17 cellular contexts compared by ENCODE assay signal in the genomic region with DNA sequence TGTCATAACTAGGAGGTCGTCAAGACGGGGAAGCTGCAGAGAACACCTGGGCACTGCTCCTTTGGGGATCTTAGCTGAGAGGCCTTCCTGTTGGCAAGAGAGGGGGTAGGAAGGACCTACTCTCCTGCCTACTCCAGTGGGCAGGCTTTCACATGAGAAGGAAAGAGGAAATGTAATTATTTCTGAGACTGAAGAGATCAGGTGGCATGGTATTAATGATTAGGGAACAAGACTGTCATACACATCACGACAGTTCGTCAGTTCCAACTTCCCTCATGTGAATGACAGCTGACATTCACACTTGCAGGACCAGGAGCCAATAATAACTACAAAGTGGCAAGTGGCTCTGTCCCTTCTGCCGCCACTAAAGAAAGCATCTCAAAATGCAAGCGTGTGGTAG.
"Had no signal": no experiment of that assay in that cellular context is flagged by ENCODE, and none has a peak within 500 bp of the region (broad histone marks: within the 10 kb centered on the region; RNA-seq: fewer than 3 reads in every experiment).

No MANE protein-coding gene starts in this region.

- FAIRE-seq: astrocyte, colon, keratinocyte had no signal

- H3K9me3 ChIP-seq: mucosa of descending colon, psoas muscle, testis had no signal

- H3K4me3 ChIP-seq: esophagus muscularis mucosa, hepatocyte, mucosa of descending colon, testis had no signal

- H2AFZ ChIP-seq: hepatocyte had no signal

- H3K4me2 ChIP-seq: hepatocyte had no signal

- H3K27ac ChIP-seq: esophagus muscularis mucosa, hepatocyte, psoas muscle, testis had no signal

- H3K79me2 ChIP-seq: hepatocyte had no signal

- ATAC-seq: activated naive CD8-positive, alpha-beta T cell treated with anti-CD3 and anti-CD28 coated beads, Interleukin-2, amount 50 U/mL, for 24 hours; activated T-helper 17 cell treated with anti-CD3 and anti-CD28 coated beads, Interleukin-2, amount 50 U/mL, for 72 hours; stimulated activated naive CD8-positive, alpha-beta T cell treated with anti-CD3 and anti-CD28 coated beads, Interleukin-15, amount 100 ng/mL, for 72 hours had no signal

- H3K27me3 ChIP-seq: hepatocyte, testis had no signal

- H3K4me3 Mint-ChIP-seq: activated naive CD4-positive, alpha-beta T cell treated with anti-CD3 and anti-CD28 coated beads for 36 hours; activated naive CD8-positive, alpha-beta T cell treated with anti-CD3 and anti-CD28 coated beads, Interleukin-2, amount 50 U/mL, for 24 hours; activated T-helper 17 cell treated with anti-CD3 and anti-CD28 coated beads, Interleukin-2, amount 50 U/mL, for 72 hours; natural killer cell treated with Interleukin-12 subunit alpha and Interleukin-12 subunit beta and Interleukin-15 and Interleukin-18, amount 100 ng/mL, for 72 hours; stimulated activated naive CD8-positive, alpha-beta T cell treated with anti-CD3 and anti-CD28 coated beads, Interleukin-15, amount 100 ng/mL, for 72 hours had no signal

- H3K27ac Mint-ChIP-seq: activated naive CD4-positive, alpha-beta T cell treated with anti-CD3 and anti-CD28 coated beads for 36 hours; activated naive CD8-positive, alpha-beta T cell treated with anti-CD3 and anti-CD28 coated beads, Interleukin-2, amount 50 U/mL, for 24 hours; activated T-helper 17 cell treated with anti-CD3 and anti-CD28 coated beads, Interleukin-2, amount 50 U/mL, for 72 hours; natural killer cell treated with Interleukin-12 subunit alpha and Interleukin-12 subunit beta and Interleukin-15 and Interleukin-18, amount 100 ng/mL, for 72 hours; stimulated activated naive CD8-positive, alpha-beta T cell treated with anti-CD3 and anti-CD28 coated beads, Interleukin-15, amount 100 ng/mL, for 72 hours had no signal

- H3K4me1 Mint-ChIP-seq: activated T-helper 17 cell treated with anti-CD3 and anti-CD28 coated beads, Interleukin-2, amount 50 U/mL, for 72 hours had no signal

- H3K9me3 Mint-ChIP-seq: activated naive CD4-positive, alpha-beta T cell treated with anti-CD3 and anti-CD28 coated beads for 36 hours; activated naive CD8-positive, alpha-beta T cell treated with anti-CD3 and anti-CD28 coated beads, Interleukin-2, amount 50 U/mL, for 24 hours; activated T-helper 17 cell treated with anti-CD3 and anti-CD28 coated beads, Interleukin-2, amount 50 U/mL, for 72 hours; natural killer cell treated with Interleukin-12 subunit alpha and Interleukin-12 subunit beta and Interleukin-15 and Interleukin-18, amount 100 ng/mL, for 72 hours; stimulated activated naive CD8-positive, alpha-beta T cell treated with anti-CD3 and anti-CD28 coated beads, Interleukin-15, amount 100 ng/mL, for 72 hours had no signal

- H3K36me3 ChIP-seq: esophagus muscularis mucosa had no signal

- DNase-seq: activated CD4-positive, alpha-beta T cell treated with anti-CD3 and anti-CD28 coated beads for 1 hour; activated CD4-positive, alpha-beta T cell treated with anti-CD3 and anti-CD28 coated beads, Interleukin-2, amount 50 U/mL, for 4 hours; activated naive CD4-positive, alpha-beta T cell treated with anti-CD3 and anti-CD28 coated beads for 36 hours; activated naive CD8-positive, alpha-beta T cell treated with anti-CD3 and anti-CD28 coated beads, Interleukin-2, amount 50 U/mL, for 24 hours; activated T-cell treated with anti-CD3 and anti-CD28 coated beads for 4 hours; mammary epithelial cell; mucosa of descending colon; psoas muscle; stimulated activated naive CD8-positive, alpha-beta T cell treated with anti-CD3 and anti-CD28 coated beads, Interleukin-15, amount 100 ng/mL, for 72 hours had no signal
